ENCODE assay signal across 12 cellular contexts in the genomic region with DNA sequence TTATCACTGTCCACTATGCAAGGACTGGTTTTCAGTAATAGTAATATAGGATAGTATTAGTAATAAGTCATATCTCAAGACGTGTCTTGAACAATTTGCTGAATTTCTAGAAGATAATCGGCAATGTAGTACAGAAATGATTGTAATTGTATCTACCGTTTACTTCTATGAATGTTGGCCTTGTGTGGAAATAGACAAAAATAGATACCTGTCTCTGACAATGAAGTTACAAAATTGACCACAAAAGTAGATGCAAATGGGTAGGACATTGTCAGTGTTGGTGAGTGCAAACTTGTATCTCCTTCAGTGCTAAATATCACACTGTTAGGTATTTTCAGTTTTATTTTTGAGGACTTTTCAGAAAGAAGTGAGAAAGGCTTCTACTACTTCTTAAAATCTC. TPM values are rescaled to one million over a fixed set of nuclear protein-coding genes. Genes with fewer than 3 reads are reported as not detected.
DNase-seq lines count a peak whose midpoint lies in the region; ATAC-seq and TF ChIP-seq lines count a peak whose summit lies in the region.
"Had no signal": no experiment of that assay in that cellular context is flagged by ENCODE, and none has a peak within 500 bp of the region (broad histone marks: within the 10 kb centered on the region; RNA-seq: fewer than 3 reads in every experiment).

No MANE protein-coding gene starts in this region.

- H2AFZ ChIP-seq in OCI-LY3 (ENCODE audit: low read depth, low read length), result no peak overlapping the region
- no peak overlapping the region for H2AFZ ChIP-seq in osteoblast (ENCODE audit: low read length)

- DNase-seq in NCI-H446 treated with DMSO at 0.1 percent for 48 hours (lab: John Stamatoyannopoulos, UW) (no peak), NCI-H524 treated with DMSO at 0.1 percent for 48 hours (lab: John Stamatoyannopoulos, UW) (no peak), osteoblast (ENCODE audit: insufficient read length, low spot score, missing footprints) (no peak), T-helper 2 cell (no peak)
- DNase-seq: gastrocnemius medialis; NCI-H345; Right ventricle myocardium superior; stimulated activated CD4-positive, alpha-beta T cell treated with anti-CD3 and anti-CD28 coated beads, Interleukin-12 subunit alpha, Interleukin-12 subunit beta, amount 100 ng/mL, for 4 hours had no signal

- ATAC-seq in GM18909 (IDR thresholded peaks at IDR 0.05; ENCODE audit: poor library complexity, unreplicated experiment) (peak; percentile 87), GM21619 (IDR thresholded peaks at IDR 0.05; ENCODE audit: unreplicated experiment) (peak; percentile 93), HG03066 (IDR thresholded peaks at IDR 0.05; ENCODE audit: low read depth, unreplicated experiment) (peak; percentile 87)
- ATAC-seq: gastrocnemius medialis had no signal

- H3K4me1 ChIP-seq in OCI-LY3 (ENCODE audit: low read length) (peaks cover 14% of the 10 kb centered on the region), osteoblast (ENCODE audit: insufficient read depth, low read length) (no peaks in the 10 kb centered on the region)
- H3K4me1 ChIP-seq: gastrocnemius medialis had no signal

- H4K20me1 ChIP-seq in OCI-LY3 (ENCODE audit: insufficient read depth, low read length) (no peaks in the 10 kb centered on the region), osteoblast (ENCODE audit: insufficient read depth, low read length) (no peaks in the 10 kb centered on the region)

- H3K9me3 ChIP-seq in OCI-LY3 (ENCODE audit: insufficient read depth, low read length) (no peaks in the 10 kb centered on the region), osteoblast (ENCODE audit: low read depth, low read length) (no peaks in the 10 kb centered on the region)
- H3K9me3 ChIP-seq: gastrocnemius medialis had no signal

- no peak overlapping the region for H3K9ac ChIP-seq in OCI-LY3 (ENCODE audit: low read length)

- peak overlapping the region; percentile 40 for H3K4me2 ChIP-seq in OCI-LY3 (ENCODE audit: low read length)
- H3K4me2 ChIP-seq in osteoblast (ENCODE audit: insufficient read depth, low read length), result no peak overlapping the region

- H3K27ac ChIP-seq in OCI-LY3 (ENCODE audit: low read length) (no peak overlapping the region), osteoblast (ENCODE audit: low read depth, low read length) (no peak overlapping the region)
- H3K27ac ChIP-seq: gastrocnemius medialis had no signal

- no peak overlapping the region for H3K4me3 ChIP-seq in OCI-LY3 (ENCODE audit: low read length)
- no peak overlapping the region for H3K4me3 ChIP-seq in osteoblast (ENCODE audit: insufficient read depth, low read length)
- H3K4me3 ChIP-seq: gastrocnemius medialis had no signal

- no peaks in the 10 kb centered on the region for H3K36me3 ChIP-seq in OCI-LY3 (replicated peaks; ENCODE audit: low read depth, low read length)
- no peaks in the 10 kb centered on the region for H3K36me3 ChIP-seq in osteoblast (ENCODE audit: insufficient read depth, low read length)
- H3K36me3 ChIP-seq: gastrocnemius medialis had no signal

- H3K79me2 ChIP-seq in OCI-LY3 (ENCODE audit: low read length) (no peaks in the 10 kb centered on the region), osteoblast (ENCODE audit: insufficient read depth, low read length) (no peaks in the 10 kb centered on the region)

- no peak for TF ChIP-seq CTCF in OCI-LY3 (IDR thresholded peaks at IDR 0.05; ENCODE audit: low read depth, low read length)
- TF ChIP-seq CTCF in osteoblast (IDR thresholded peaks at IDR 0.05; ENCODE audit: extremely low read depth, low read depth, low read length), result no peak

- H3K27me3 ChIP-seq in OCI-LY3 (ENCODE audit: low read depth, low read length), result no peaks in the 10 kb centered on the region
- no peaks in the 10 kb centered on the region for H3K27me3 ChIP-seq in osteoblast (ENCODE audit: insufficient read depth, low read length)
- H3K27me3 ChIP-seq: gastrocnemius medialis had no signal

RNA-seq across cellular contexts. Expression of gene SVIP, which starts 43.1 kb away (rescaled TPM):
- 1.8 and 2.9 TPM in 2 replicates for total RNA-seq in osteoblast
